In the genomic region with DNA sequence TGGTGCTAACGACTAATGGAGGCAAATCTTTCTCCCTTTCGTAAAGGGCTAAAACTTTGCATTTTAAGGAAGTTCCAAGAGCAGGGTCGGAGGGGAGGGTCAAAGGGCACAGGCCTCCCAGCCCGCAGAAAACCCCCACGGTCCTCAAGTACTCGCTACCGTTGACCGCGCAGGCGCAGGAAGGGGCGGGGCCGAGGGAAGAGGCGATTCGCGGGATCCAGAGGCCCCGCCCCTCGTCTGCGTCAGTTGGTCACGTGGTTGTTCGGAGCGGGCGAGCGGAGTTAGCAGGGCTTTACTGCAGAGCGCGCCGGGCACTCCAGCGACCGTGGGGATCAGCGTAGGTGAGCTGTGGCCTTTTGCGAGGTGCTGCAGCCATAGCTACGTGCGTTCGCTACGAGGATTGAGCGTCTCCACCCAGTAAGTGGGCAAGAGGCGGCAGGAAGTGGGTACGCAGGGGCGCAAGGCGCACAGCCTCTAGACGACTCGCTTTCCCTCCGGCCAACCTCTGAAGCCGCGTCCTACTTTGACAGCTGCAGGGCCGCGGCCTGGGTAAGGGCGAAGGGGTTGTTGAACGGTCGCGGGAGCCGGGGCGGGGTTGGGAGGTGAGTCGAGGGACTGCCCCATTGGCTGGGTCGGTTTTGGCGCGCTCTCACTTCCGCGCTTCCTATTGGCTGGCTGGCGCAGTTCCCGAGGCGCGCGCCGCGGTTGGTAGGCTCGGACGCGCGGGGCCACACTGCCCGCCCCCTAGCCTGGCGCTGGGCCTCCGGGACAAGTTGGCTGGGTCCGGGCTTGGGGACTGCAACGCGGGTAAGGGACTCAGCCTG, we compare ENCODE assay signal across 8 cellular contexts. TPM values are rescaled to one million over a fixed set of nuclear protein-coding genes. Genes with fewer than 3 reads are reported as not detected.
A peak's percentile ranks its signal among the peaks of the same experiment; 100 is the strongest.
DNase-seq lines count a peak whose midpoint lies in the region; ATAC-seq and TF ChIP-seq lines count a peak whose summit lies in the region.

A gene (plus strand): TSS at position 242 of the 824 bp plus-strand sequence. CDS start 2,310 bp downstream, outside the sequence.

- peak; percentile 79 for ATAC-seq in GM18517 (IDR thresholded peaks at IDR 0.05; ENCODE audit: unreplicated experiment)
- peak; percentile 90 for ATAC-seq in HG03039 (IDR thresholded peaks at IDR 0.05; ENCODE audit: unreplicated experiment)

- intact Hi-C loops in vagina (cut with DNase I): no loop called here

- H3K27ac ChIP-seq in rectal smooth muscle tissue (ENCODE audit: low read depth, low read length) (peak within 1 kb of the TSS; percentile 85), vagina (peak within 1 kb of the TSS; percentile 99)

- peak within 1 kb of the TSS; percentile 100 for H3K4me3 ChIP-seq in astrocyte of the cerebellum (ENCODE audit: low read depth, low read length)
- H3K4me3 ChIP-seq in rectal smooth muscle tissue (ENCODE audit: low read length): peak within 1 kb of the TSS; percentile 100
- H3K4me3 ChIP-seq in vagina: peak within 1 kb of the TSS; percentile 70 to 94

- no peaks in the 10 kb centered on the region for H3K4me1 ChIP-seq in rectal smooth muscle tissue (ENCODE audit: control insufficient read depth, insufficient read depth, low read length)
- peaks cover 23% of the 10 kb centered on the region for H3K4me1 ChIP-seq in vagina

- DNase-seq in NCI-H2081 (lab: John Stamatoyannopoulos, UW) (peak; percentile 96), T-helper 9 cell (peak; percentile 99), astrocyte of the cerebellum (ENCODE audit: low read depth) (peak; percentile 80), hepatic stellate cell (ENCODE audit: low spot score) (peak; percentile 97), vagina (ENCODE audit: extremely low spot score in 2 of 2) (peak in 1 of 2 donors; percentile 96)

- H3K9ac ChIP-seq in rectal smooth muscle tissue (ENCODE audit: low read length): peak within 1 kb of the TSS; percentile 96

- H3K27me3 ChIP-seq in rectal smooth muscle tissue (ENCODE audit: control insufficient read depth, insufficient read depth, low read length) (no peaks in the 10 kb centered on the region), vagina (no peaks in the 10 kb centered on the region)

- H3K36me3 ChIP-seq in rectal smooth muscle tissue (ENCODE audit: control insufficient read depth, insufficient read depth, low read length): no peaks in the 10 kb centered on the region
- H3K36me3 ChIP-seq in vagina: no peaks in the 10 kb centered on the region

- TF ChIP-seq CTCF in astrocyte of the cerebellum (IDR thresholded peaks at IDR 0.05; ENCODE audit: low read depth, low read length, missing control alignments) (no peak), vagina (IDR thresholded peaks at IDR 0.05) (no peak)

- peak in 1 of 2 donors; percentile 34 for TF ChIP-seq POLR2A in vagina (IDR thresholded peaks at IDR 0.05)

- in situ Hi-C loops in astrocyte of the cerebellum (cut with HindIII; ENCODE audit: low sequenced_read_pairs): no loop called here

- no peaks in the 10 kb centered on the region for H3K9me3 ChIP-seq in vagina

RNA-seq across cellular contexts. Expression of the gene that starts here (rescaled TPM):
- 13.5 TPM for total RNA-seq in vagina
